19 cellular contexts compared by ENCODE assay signal in the genomic region with DNA sequence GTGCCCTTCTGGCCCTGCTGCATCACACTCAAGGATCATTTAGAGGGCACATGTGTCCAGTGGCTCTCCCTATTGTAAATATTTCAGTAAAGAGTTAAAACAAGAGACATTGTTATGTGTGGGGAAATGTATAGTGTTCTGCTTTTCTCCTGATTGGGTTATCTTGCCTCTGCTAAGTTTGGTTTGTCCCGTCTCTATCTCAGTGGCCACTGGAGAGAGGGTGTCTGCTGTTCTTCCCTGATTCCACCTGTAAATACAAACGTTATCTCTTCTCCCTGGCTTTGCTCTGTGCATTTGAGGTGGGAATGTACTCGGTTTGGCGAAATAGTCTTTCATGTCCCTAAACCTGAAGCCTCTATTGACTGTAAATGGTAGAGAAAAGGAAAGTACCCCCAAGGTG.
"Had no signal": no experiment of that assay in that cellular context is flagged by ENCODE, and none has a peak within 500 bp of the region (broad histone marks: within the 10 kb centered on the region; RNA-seq: fewer than 3 reads in every experiment).

No MANE protein-coding gene starts in this region.

- H3K9me3 ChIP-seq: breast epithelium, mucosa of descending colon, ovary, psoas muscle, vagina had no signal

- H3K4me3 Mint-ChIP-seq: activated B cell treated with CpG ODN at 0.5 μM for 24 hours; dendritic cell treated with granulocyte-macrophage colony-stimulating factor and Interleukin-4, amounts not matched to agents 40 ng/mL and 50 ng/mL, for 4 days; effector memory CD8-positive, alpha-beta T cell; immature natural killer cell; stimulated activated naive CD8-positive, alpha-beta T cell treated with anti-CD3 and anti-CD28 coated beads, Interleukin-15, amount 100 ng/mL, for 72 hours had no signal

- ATAC-seq: effector memory CD8-positive, alpha-beta T cell; left ventricle myocardium superior; mucosa of descending colon; naive thymus-derived CD4-positive, alpha-beta T cell; psoas muscle; right cardiac atrium; stimulated activated naive CD8-positive, alpha-beta T cell treated with anti-CD3 and anti-CD28 coated beads, Interleukin-15, amount 100 ng/mL, for 72 hours had no signal

- H3K9me3 Mint-ChIP-seq: activated B cell treated with CpG ODN at 0.5 μM for 24 hours; activated T-helper 2 cell treated with anti-CD3 and anti-CD28 coated beads, Interferon-gamma antibody, Interleukin-2, Interleukin-4, amounts not matched to agents 10 μg/mL and 5 μg/mL and 100 μg/mL, durations not matched to agents 14 hours and 24 hours and 36 hours; dendritic cell treated with granulocyte-macrophage colony-stimulating factor and Interleukin-4, amounts not matched to agents 40 ng/mL and 50 ng/mL, for 4 days; effector memory CD8-positive, alpha-beta T cell; immature natural killer cell; naive thymus-derived CD4-positive, alpha-beta T cell; stimulated activated naive CD8-positive, alpha-beta T cell treated with anti-CD3 and anti-CD28 coated beads, Interleukin-15, amount 100 ng/mL, for 72 hours had no signal

- H3K27ac Mint-ChIP-seq: activated B cell treated with CpG ODN at 0.5 μM for 24 hours; activated T-helper 2 cell treated with anti-CD3 and anti-CD28 coated beads, Interferon-gamma antibody, Interleukin-2, Interleukin-4, amounts not matched to agents 10 μg/mL and 5 μg/mL and 100 μg/mL, durations not matched to agents 14 hours and 24 hours and 36 hours; dendritic cell treated with granulocyte-macrophage colony-stimulating factor and Interleukin-4, amounts not matched to agents 40 ng/mL and 50 ng/mL, for 4 days; immature natural killer cell had no signal

- H3K27me3 Mint-ChIP-seq: activated B cell treated with CpG ODN at 0.5 μM for 24 hours; dendritic cell treated with granulocyte-macrophage colony-stimulating factor and Interleukin-4, amounts not matched to agents 40 ng/mL and 50 ng/mL, for 4 days; effector memory CD8-positive, alpha-beta T cell; naive thymus-derived CD4-positive, alpha-beta T cell; stimulated activated naive CD8-positive, alpha-beta T cell treated with anti-CD3 and anti-CD28 coated beads, Interleukin-15, amount 100 ng/mL, for 72 hours had no signal

- DNase-seq: activated B cell treated with CpG ODN at 0.5 μM for 24 hours; activated CD4-positive, alpha-beta T cell treated with anti-CD3 and anti-CD28 coated beads for 4 hours; activated naive CD4-positive, alpha-beta T cell treated with Interleukin-2 at 50 U/mL for 16 hours; cerebellar nuclear complex; effector memory CD8-positive, alpha-beta T cell; immature natural killer cell; left ventricle myocardium superior; mucosa of descending colon; naive thymus-derived CD4-positive, alpha-beta T cell; ovary; stimulated activated naive CD8-positive, alpha-beta T cell treated with anti-CD3 and anti-CD28 coated beads, Interleukin-15, amount 100 ng/mL, for 72 hours; SW 1271; trophoblast cell had no signal
